ENCODE assay signal across 20 cellular contexts in genomic region chr17:7849185-7850117, GRCh38. TPM values are rescaled to one million over a fixed set of nuclear protein-coding genes. Genes with fewer than 3 reads are reported as not detected.
DNase-seq lines count a peak whose midpoint lies in the region; ATAC-seq, FAIRE-seq and TF ChIP-seq lines count a peak whose summit lies in the region.
"Had no signal": no experiment of that assay in that cellular context is flagged by ENCODE, and none has a peak within 500 bp of the region (broad histone marks: within the 10 kb centered on the region; RNA-seq: fewer than 3 reads in every experiment).

No MANE protein-coding gene starts in this region.

- H3K9me3 ChIP-seq in right cardiac atrium (ENCODE audit: control insufficient read depth, low read length): no peaks in the 10 kb centered on the region
- no peaks in the 10 kb centered on the region for H3K9me3 ChIP-seq in left ventricle myocardium inferior (replicated peaks)
- no peaks in the 10 kb centered on the region for H3K9me3 ChIP-seq in T-helper 17 cell (ENCODE audit: control insufficient read depth, low read length, poor library complexity, severe bottlenecking)
- no peaks in the 10 kb centered on the region for H3K9me3 ChIP-seq in HepG2 (ENCODE audit: low read length)
- no peaks in the 10 kb centered on the region for H3K9me3 ChIP-seq in uterus
- H3K9me3 ChIP-seq: breast epithelium, heart right ventricle, stomach, vagina had no signal

- H3K36me3 Mint-ChIP-seq in T-helper 17 cell (ENCODE audit: low read depth): no peaks in the 10 kb centered on the region

- WGBS in right cardiac atrium: 84% methylated on average over 38 of the region's 38 CpGs
- 94% methylated on average over 24 of the region's 38 CpGs for WGBS in HepG2 (ENCODE audit: low lambda C conversion rate)

- peak overlapping the region; percentile 61 for H3K4me3 Mint-ChIP-seq in T-helper 17 cell

- no peaks in the 10 kb centered on the region for H3K4me1 ChIP-seq in right cardiac atrium (ENCODE audit: control insufficient read depth, insufficient read depth, low read length)
- H3K4me1 ChIP-seq in left ventricle myocardium inferior: peaks cover 44% of the 10 kb centered on the region
- peaks cover 9% of the 10 kb centered on the region for H3K4me1 ChIP-seq in HepG2 (ENCODE audit: insufficient read depth, low read length)
- peaks cover 4 to 7% of the 10 kb centered on the region in 2 donors for H3K4me1 ChIP-seq in uterus

- BruUV-seq in HepG2 (replicated peaks; lab: Mats Ljungman, UMichigan): no TSS peak

- FAIRE-seq in HepG2 (lab: Jason Lieb, UNC): no peak

- peaks cover 13% of the 10 kb centered on the region for H3K79me2 ChIP-seq in HepG2 (ENCODE audit: insufficient read depth, low read length)

- peaks cover 18% of the 10 kb centered on the region for H3K4me1 Mint-ChIP-seq in T-helper 17 cell

- H3K27ac ChIP-seq in right cardiac atrium (ENCODE audit: low read length) (no peak overlapping the region), left ventricle myocardium inferior (replicated peaks) (no peak overlapping the region), HepG2 (ENCODE audit: extremely low read length, insufficient read depth, low read length) (no peak overlapping the region), uterus (no peak overlapping the region)
- H3K27ac ChIP-seq: breast epithelium, heart right ventricle, HL-60, vagina had no signal

- ATAC-seq in right cardiac atrium (no peak), T-helper 17 cell (no peak), HepG2 (no peak), GM18505 (IDR thresholded peaks at IDR 0.05; ENCODE audit: unreplicated experiment) (no peak), GM18502 (IDR thresholded peaks at IDR 0.05; ENCODE audit: poor library complexity, unreplicated experiment) (no peak)
- ATAC-seq: heart right ventricle had no signal

- H2AFZ ChIP-seq in HepG2 (ENCODE audit: low read length): no peak overlapping the region

- no peak for TF ChIP-seq RAD21 in HepG2 (CRISPR knock-in tag; IDR thresholded peaks at IDR 0.05)

- no peak for TF ChIP-seq CTCF in left ventricle myocardium inferior (IDR thresholded peaks at IDR 0.05; ENCODE audit: borderline replicate concordance)
- no peak for TF ChIP-seq CTCF in HepG2 (CRISPR knock-in tag; IDR thresholded peaks at IDR 0.05)
- TF ChIP-seq CTCF in uterus (IDR thresholded peaks at IDR 0.05): no peak

- H3K36me3 ChIP-seq in left ventricle myocardium inferior (peaks cover 76% of the 10 kb centered on the region), HepG2 (replicated peaks in 1 of 2; ENCODE audit: control insufficient read depth in 1 of 2, insufficient read depth in 2 of 2, low read length in 2 of 2) (peaks cover 42 to 55% of the 10 kb centered on the region in 2 experiments), uterus (no peaks in the 10 kb centered on the region)
- H3K36me3 ChIP-seq: breast epithelium had no signal

- TF ChIP-seq POLR2A in HepG2 (IDR thresholded peaks at IDR 0.05; ENCODE audit: insufficient read depth in 1 of 2, low read depth in 2 of 2, low read length in 2 of 2) (no peak), uterus (IDR thresholded peaks at IDR 0.05) (no peak), GM18505 (IDR thresholded peaks at IDR 0.05; ENCODE audit: borderline replicate concordance, extremely low read depth, insufficient read depth, insufficient read length) (no peak)

- no peak overlapping the region for H3K9ac ChIP-seq in HepG2 (ENCODE audit: insufficient read depth, low read depth, low read length)

- no peaks in the 10 kb centered on the region for H3K27me3 Mint-ChIP-seq in T-helper 17 cell

- in situ Hi-C loops in HepG2 (cut with HindIII; ENCODE audit: extremely low pct_ligation_motif_present, low pct_unique_long_range_greater_than_20kb): loop anchor here (10.0 kb wide), 1 partner anchor 275 kb away; the partner anchor contains the start of gene CD68

- H3K4me3 ChIP-seq in right cardiac atrium (ENCODE audit: low read length): no peak overlapping the region
- no peak overlapping the region for H3K4me3 ChIP-seq in left ventricle myocardium inferior
- H3K4me3 ChIP-seq in HepG2 (replicated peaks in 1 of 3; ENCODE audit: insufficient read depth in 1 of 3, low read depth in 2 of 3, low read length in 3 of 3): no peak overlapping the region
- H3K4me3 ChIP-seq in uterus: no peak overlapping the region
- H3K4me3 ChIP-seq: breast epithelium, heart right ventricle, vagina had no signal

- peaks cover 20% of the 10 kb centered on the region for H4K20me1 ChIP-seq in HepG2 (ENCODE audit: insufficient read depth, low read length)

- CTCF ChIA-PET in HepG2 (lab: Yijun Ruan, JAX; ENCODE audit: low intra/inter-chr PET ratio, low total read pairs): no interaction called here

- no peaks in the 10 kb centered on the region for H3K27me3 ChIP-seq in right cardiac atrium (ENCODE audit: control insufficient read depth, insufficient read depth)
- H3K27me3 ChIP-seq in left ventricle myocardium inferior (ENCODE audit: low read depth): no peaks in the 10 kb centered on the region
- no peaks in the 10 kb centered on the region for H3K27me3 ChIP-seq in HepG2 (ENCODE audit: control insufficient read depth in 1 of 2, insufficient read depth in 2 of 2, low read length in 2 of 2)
- no peaks in the 10 kb centered on the region for H3K27me3 ChIP-seq in uterus
- H3K27me3 ChIP-seq: breast epithelium, heart right ventricle, stomach, vagina had no signal

- no peak overlapping the region for H3K4me2 ChIP-seq in HepG2 (ENCODE audit: low read depth, low read length)

- H3K27ac Mint-ChIP-seq in T-helper 17 cell: peak overlapping the region; percentile 21

- POLR2A ChIA-PET in HepG2 (lab: Yijun Ruan, JAX): interaction anchor here (1.5 to 2.2 kb wide), 2 partner anchors 13 to 14 kb away, joined by 5 read pairs; no protein-coding TSS in a partner anchor

- DNase-seq in right cardiac atrium: peak in 2 of 3 donors; percentile 40 to 57
- DNase-seq in left ventricle myocardium inferior: no peak
- DNase-seq in T-helper 17 cell: no peak
- no peak for DNase-seq in HepG2 (ENCODE audit: low spot score)
- peak; percentile 20 to 21 for DNase-seq in uterus
- no peak for DNase-seq in mucosa of gallbladder (ENCODE audit: low spot score)
- DNase-seq: activated CD4-positive, alpha-beta T cell treated with anti-CD3 and anti-CD28 coated beads for 1 hour; activated gamma-delta T cell treated with Interleukin-2 at 50 U/mL for 16 hours; heart right ventricle; KG1; NCI-H2227 treated with DMSO at 0.1 percent for 48 hours; SIG-M5; stimulated activated CD4-positive, alpha-beta T cell treated with anti-CD3 and anti-CD28 coated beads, Interleukin-12 subunit alpha, Interleukin-12 subunit beta, amount 100 ng/mL, for 4 hours; stomach had no signal

- intact Hi-C loops in right cardiac atrium (cut with DNase I) (loop anchor here in 1 of 4 donors (10.0 kb wide), 2 partner anchors 105 to 295 kb away; no protein-coding TSS in a partner anchor), left ventricle myocardium inferior (cut with micrococcal nuclease) (no loop called here), HepG2 (cut with micrococcal nuclease; ENCODE audit: unreplicated experiment) (no loop called here), uterus (cut with DNase I; ENCODE audit: low total_unique reads) (no loop called here)

- no peak for TF ChIP-seq EP300 in HepG2 (IDR thresholded peaks at IDR 0.05; ENCODE audit: low read depth in 2 of 2, low read length in 2 of 2)
- TF ChIP-seq EP300 in HepG2 (CRISPR knock-in tag; IDR thresholded peaks at IDR 0.05; ENCODE audit: borderline replicate concordance): no peak

RNA-seq across cellular contexts. Expression of gene TMEM88, which starts 5.4 kb away (rescaled TPM):
- total RNA-seq in right cardiac atrium (10 to 100 TPM in 3 of 4 donors, 1 to 10 TPM in 1; 9.0 to 24.6 (median 16.3) TPM), left ventricle myocardium inferior (26.4 TPM), T-helper 17 cell (10 to 100 TPM; 31.0 to 31.3 TPM), HepG2 (2016; rRNA removed; fragmentation: Illumina TruSeq; extraction: Trizol) (0.31 TPM in 1 of 2 replicates, not detected in the other), uterus (10 to 100 TPM in 3 of 4 donors, 1 to 10 TPM in 1; 7.3 to 68.1 (median 28.1) TPM), mucosa of gallbladder (5.8 TPM)
- polyA plus RNA-seq in right cardiac atrium (74.5 TPM), HepG2 (2011; rRNA removed) (0.66 and 0.84 TPM in 2 replicates)
- total RNA-seq in HepG2 (2016; cell fraction: cytosol; rRNA removed; fragmentation: Illumina TruSeq; extraction: Trizol; ENCODE audit: low read depth): not detected in 2 replicates
- 0.19 TPM in 1 of 2 replicates, not detected in the other for total RNA-seq in HepG2 (2016; cell fraction: insoluble cytoplasmic fraction; rRNA removed; fragmentation: Illumina TruSeq; extraction: Trizol)
- total RNA-seq in HepG2 (2016; cell fraction: membrane; rRNA removed; fragmentation: Illumina TruSeq; extraction: Trizol): not detected in 2 replicates
- total RNA-seq in HepG2 (2016; cell fraction: nucleus; rRNA removed; fragmentation: Illumina TruSeq; extraction: Trizol): 1.1 TPM in 1 of 2 replicates, not detected in the other
- polyA plus RNA-seq in HepG2 (2011; cell fraction: cytosol; rRNA removed): 0.08 and 0.43 TPM in 2 replicates
- polyA plus RNA-seq in HepG2 (2011; cell fraction: nucleus; rRNA removed): 7.3 and 9.6 TPM in 2 replicates
- polyA plus RNA-seq in HepG2 (2012): 0.51 and 1.9 TPM in 2 replicates
- polyA plus RNA-seq in HepG2 (2016; cell fraction: cytosol; fragmentation: Illumina TruSeq; extraction: Trizol; ENCODE audit: low read depth): 0.26 and 0.33 TPM in 2 replicates
- polyA plus RNA-seq in HepG2 (2016; cell fraction: insoluble cytoplasmic fraction; fragmentation: Illumina TruSeq; extraction: Trizol; ENCODE audit: low read depth): 0.28 and 0.30 TPM in 2 replicates
- polyA plus RNA-seq in HepG2 (2016; cell fraction: membrane; fragmentation: Illumina TruSeq; extraction: Trizol; ENCODE audit: low read depth): 0.23 and 0.27 TPM in 2 replicates
- polyA plus RNA-seq in HepG2 (2016; cell fraction: nucleus; fragmentation: Illumina TruSeq; extraction: Trizol; ENCODE audit: insufficient read depth, low read depth): 4.6 and 6.5 TPM in 2 replicates
- 0.36 TPM in 1 of 2 replicates, not detected in the other for polyA minus RNA-seq in HepG2 (2011; rRNA and poly(A)+ RNA removed; ENCODE audit: low replicate concordance)
- polyA minus RNA-seq in HepG2 (2011; cell fraction: cytosol; rRNA and poly(A)+ RNA removed): not detected in 2 replicates
- polyA minus RNA-seq in HepG2 (2011; cell fraction: nucleus; rRNA and poly(A)+ RNA removed): 1.3 and 2.7 TPM in 2 replicates
- polyA plus RNA-seq: fibroblast of lung had no signal

RNA-seq across cellular contexts. Expression of gene NAA38, which starts 7.9 kb away (rescaled TPM):
- total RNA-seq in right cardiac atrium (100 to 1,000 TPM in 1 of 4 donors, 10 to 100 TPM in 3; 59.9 to 103 (median 95.6) TPM), left ventricle myocardium inferior (89.8 TPM), T-helper 17 cell (10 to 100 TPM; 26.8 to 30.3 TPM), HepG2 (2016; rRNA removed; fragmentation: Illumina TruSeq; extraction: Trizol) (91.6 and 105 TPM in 2 replicates), uterus (10 to 100 TPM in 3 of 4 donors, 1 to 10 TPM in 1; 3.6 to 94.7 (median 48.1) TPM), mucosa of gallbladder (79.0 TPM)
- polyA plus RNA-seq in right cardiac atrium (160 TPM), HepG2 (2011; rRNA removed) (43.9 and 46.9 TPM in 2 replicates)
- 62.3 and 74.3 TPM in 2 replicates for total RNA-seq in HepG2 (2016; cell fraction: cytosol; rRNA removed; fragmentation: Illumina TruSeq; extraction: Trizol; ENCODE audit: low read depth)
- 94.6 and 120 TPM in 2 replicates for total RNA-seq in HepG2 (2016; cell fraction: insoluble cytoplasmic fraction; rRNA removed; fragmentation: Illumina TruSeq; extraction: Trizol)
- total RNA-seq in HepG2 (2016; cell fraction: membrane; rRNA removed; fragmentation: Illumina TruSeq; extraction: Trizol): 54.2 and 67.7 TPM in 2 replicates
- total RNA-seq in HepG2 (2016; cell fraction: nucleus; rRNA removed; fragmentation: Illumina TruSeq; extraction: Trizol): 37.3 and 42.0 TPM in 2 replicates
- polyA plus RNA-seq in HepG2 (2011; cell fraction: cytosol; rRNA removed): 35.2 and 66.3 TPM in 2 replicates
- 36.8 and 49.2 TPM in 2 replicates for polyA plus RNA-seq in HepG2 (2011; cell fraction: nucleus; rRNA removed)
- 19.2 and 22.5 TPM in 2 replicates for polyA plus RNA-seq in HepG2 (2012)
- polyA plus RNA-seq in HepG2 (2016; cell fraction: cytosol; fragmentation: Illumina TruSeq; extraction: Trizol; ENCODE audit: low read depth): 53.8 and 75.0 TPM in 2 replicates
- polyA plus RNA-seq in HepG2 (2016; cell fraction: insoluble cytoplasmic fraction; fragmentation: Illumina TruSeq; extraction: Trizol; ENCODE audit: low read depth): 69.5 and 79.8 TPM in 2 replicates
- 39.8 and 49.0 TPM in 2 replicates for polyA plus RNA-seq in HepG2 (2016; cell fraction: membrane; fragmentation: Illumina TruSeq; extraction: Trizol; ENCODE audit: low read depth)
- 46.6 and 50.5 TPM in 2 replicates for polyA plus RNA-seq in HepG2 (2016; cell fraction: nucleus; fragmentation: Illumina TruSeq; extraction: Trizol; ENCODE audit: insufficient read depth, low read depth)
- polyA minus RNA-seq in HepG2 (2011; rRNA and poly(A)+ RNA removed; ENCODE audit: low replicate concordance): 21.5 and 58.0 TPM in 2 replicates
- 35.5 and 51.8 TPM in 2 replicates for polyA minus RNA-seq in HepG2 (2011; cell fraction: cytosol; rRNA and poly(A)+ RNA removed)
- polyA minus RNA-seq in HepG2 (2011; cell fraction: nucleus; rRNA and poly(A)+ RNA removed): 13.3 and 23.4 TPM in 2 replicates

RNA-seq across cellular contexts. Expression of gene CYB5D1, which starts 8.4 kb away (rescaled TPM):
- total RNA-seq in right cardiac atrium (10 to 100 TPM; 12.6 to 16.2 (median 15.4) TPM), left ventricle myocardium inferior (17.8 TPM), T-helper 17 cell (10 to 100 TPM in 1 of 2 donors, 1 to 10 TPM in 1; 9.3 to 14.9 TPM), HepG2 (2016; rRNA removed; fragmentation: Illumina TruSeq; extraction: Trizol) (17.0 and 21.4 TPM in 2 replicates), uterus (10 to 100 TPM in 3 of 4 donors, 1 to 10 TPM in 1; 3.1 to 17.6 (median 16.2) TPM), mucosa of gallbladder (21.9 TPM)
- polyA plus RNA-seq in right cardiac atrium (12.1 TPM), HepG2 (2011; rRNA removed) (7.9 and 8.9 TPM in 2 replicates)
- total RNA-seq in HepG2 (2016; cell fraction: cytosol; rRNA removed; fragmentation: Illumina TruSeq; extraction: Trizol; ENCODE audit: low read depth): 1.1 TPM in 2 replicates
- total RNA-seq in HepG2 (2016; cell fraction: insoluble cytoplasmic fraction; rRNA removed; fragmentation: Illumina TruSeq; extraction: Trizol): 16.9 and 20.4 TPM in 2 replicates
- 9.5 and 12.3 TPM in 2 replicates for total RNA-seq in HepG2 (2016; cell fraction: membrane; rRNA removed; fragmentation: Illumina TruSeq; extraction: Trizol)
- 9.1 and 10.0 TPM in 2 replicates for total RNA-seq in HepG2 (2016; cell fraction: nucleus; rRNA removed; fragmentation: Illumina TruSeq; extraction: Trizol)
- polyA plus RNA-seq in HepG2 (2011; cell fraction: cytosol; rRNA removed): 7.7 and 8.1 TPM in 2 replicates
- 7.1 and 7.3 TPM in 2 replicates for polyA plus RNA-seq in HepG2 (2011; cell fraction: nucleus; rRNA removed)
- 5.1 and 7.4 TPM in 2 replicates for polyA plus RNA-seq in HepG2 (2012)
- 1.4 and 1.9 TPM in 2 replicates for polyA plus RNA-seq in HepG2 (2016; cell fraction: cytosol; fragmentation: Illumina TruSeq; extraction: Trizol; ENCODE audit: low read depth)
- polyA plus RNA-seq in HepG2 (2016; cell fraction: insoluble cytoplasmic fraction; fragmentation: Illumina TruSeq; extraction: Trizol; ENCODE audit: low read depth): 20.6 and 21.0 TPM in 2 replicates
- 6.2 and 7.1 TPM in 2 replicates for polyA plus RNA-seq in HepG2 (2016; cell fraction: membrane; fragmentation: Illumina TruSeq; extraction: Trizol; ENCODE audit: low read depth)
- 14.1 and 14.8 TPM in 2 replicates for polyA plus RNA-seq in HepG2 (2016; cell fraction: nucleus; fragmentation: Illumina TruSeq; extraction: Trizol; ENCODE audit: insufficient read depth, low read depth)
- 9.3 and 30.2 TPM in 2 replicates for polyA minus RNA-seq in HepG2 (2011; rRNA and poly(A)+ RNA removed; ENCODE audit: low replicate concordance)
- polyA minus RNA-seq in HepG2 (2011; cell fraction: cytosol; rRNA and poly(A)+ RNA removed): 4.3 and 5.6 TPM in 2 replicates
- 4.2 and 6.0 TPM in 2 replicates for polyA minus RNA-seq in HepG2 (2011; cell fraction: nucleus; rRNA and poly(A)+ RNA removed)

RNA-seq across cellular contexts. Expression of gene KDM6B, which starts 15.4 kb away (rescaled TPM):
- total RNA-seq in right cardiac atrium (10 to 100 TPM; 25.7 to 28.1 (median 27.5) TPM), left ventricle myocardium inferior (23.3 TPM), T-helper 17 cell (100 to 1,000 TPM; 207 to 231 TPM), HepG2 (2016; rRNA removed; fragmentation: Illumina TruSeq; extraction: Trizol) (2.1 and 2.2 TPM in 2 replicates), uterus (10 to 100 TPM in 1 of 4 donors, 1 to 10 TPM in 3; 2.6 to 47.9 (median 4.4) TPM), mucosa of gallbladder (52.5 TPM)
- polyA plus RNA-seq in right cardiac atrium (18.6 TPM), HepG2 (2011; rRNA removed) (1.3 and 1.9 TPM in 2 replicates)
- total RNA-seq in HepG2 (2016; cell fraction: cytosol; rRNA removed; fragmentation: Illumina TruSeq; extraction: Trizol; ENCODE audit: low read depth): 0.30 and 1.9 TPM in 2 replicates
- total RNA-seq in HepG2 (2016; cell fraction: insoluble cytoplasmic fraction; rRNA removed; fragmentation: Illumina TruSeq; extraction: Trizol): 1.3 and 1.6 TPM in 2 replicates
- total RNA-seq in HepG2 (2016; cell fraction: membrane; rRNA removed; fragmentation: Illumina TruSeq; extraction: Trizol): 1.7 and 3.1 TPM in 2 replicates
- 5.8 and 6.2 TPM in 2 replicates for total RNA-seq in HepG2 (2016; cell fraction: nucleus; rRNA removed; fragmentation: Illumina TruSeq; extraction: Trizol)
- 0.42 and 0.82 TPM in 2 replicates for polyA plus RNA-seq in HepG2 (2011; cell fraction: cytosol; rRNA removed)
- 18.1 and 23.2 TPM in 2 replicates for polyA plus RNA-seq in HepG2 (2011; cell fraction: nucleus; rRNA removed)
- polyA plus RNA-seq in HepG2 (2012): 8.4 and 13.6 TPM in 2 replicates
- polyA plus RNA-seq in HepG2 (2016; cell fraction: cytosol; fragmentation: Illumina TruSeq; extraction: Trizol; ENCODE audit: low read depth): 0.37 and 0.83 TPM in 2 replicates
- 2.4 and 4.0 TPM in 2 replicates for polyA plus RNA-seq in HepG2 (2016; cell fraction: insoluble cytoplasmic fraction; fragmentation: Illumina TruSeq; extraction: Trizol; ENCODE audit: low read depth)
- 0.80 and 1.7 TPM in 2 replicates for polyA plus RNA-seq in HepG2 (2016; cell fraction: membrane; fragmentation: Illumina TruSeq; extraction: Trizol; ENCODE audit: low read depth)
- polyA plus RNA-seq in HepG2 (2016; cell fraction: nucleus; fragmentation: Illumina TruSeq; extraction: Trizol; ENCODE audit: insufficient read depth, low read depth): 21.8 and 22.9 TPM in 2 replicates
- polyA minus RNA-seq in HepG2 (2011; rRNA and poly(A)+ RNA removed; ENCODE audit: low replicate concordance): 3.6 and 8.2 TPM in 2 replicates
- polyA minus RNA-seq in HepG2 (2011; cell fraction: cytosol; rRNA and poly(A)+ RNA removed): 2.2 and 3.8 TPM in 2 replicates
- polyA minus RNA-seq in HepG2 (2011; cell fraction: nucleus; rRNA and poly(A)+ RNA removed): 18.7 and 21.1 TPM in 2 replicates

RNA-seq across cellular contexts. Expression of gene CHD3, which starts 39.1 kb away (rescaled TPM):
- 10 to 100 TPM; 31.2 to 38.8 (median 35.0) TPM for total RNA-seq in right cardiac atrium
- polyA plus RNA-seq in right cardiac atrium: 45.3 TPM
- total RNA-seq in left ventricle myocardium inferior: 15.6 TPM
- 100 to 1,000 TPM; 219 TPM for total RNA-seq in T-helper 17 cell
- 3.3 and 3.7 TPM in 2 replicates for total RNA-seq in HepG2 (2016; rRNA removed; fragmentation: Illumina TruSeq; extraction: Trizol)
- total RNA-seq in HepG2 (2016; cell fraction: cytosol; rRNA removed; fragmentation: Illumina TruSeq; extraction: Trizol; ENCODE audit: low read depth): 0.20 and 0.53 TPM in 2 replicates
- total RNA-seq in HepG2 (2016; cell fraction: insoluble cytoplasmic fraction; rRNA removed; fragmentation: Illumina TruSeq; extraction: Trizol): 1.6 and 3.6 TPM in 2 replicates
- 1.1 and 3.2 TPM in 2 replicates for total RNA-seq in HepG2 (2016; cell fraction: membrane; rRNA removed; fragmentation: Illumina TruSeq; extraction: Trizol)
- total RNA-seq in HepG2 (2016; cell fraction: nucleus; rRNA removed; fragmentation: Illumina TruSeq; extraction: Trizol): 4.7 and 9.3 TPM in 2 replicates
- 2.7 and 3.3 TPM in 2 replicates for polyA plus RNA-seq in HepG2 (2011; rRNA removed)
- polyA plus RNA-seq in HepG2 (2011; cell fraction: cytosol; rRNA removed): 1.8 and 1.9 TPM in 2 replicates
- polyA plus RNA-seq in HepG2 (2011; cell fraction: nucleus; rRNA removed): 21.5 and 21.6 TPM in 2 replicates
- 6.4 and 10.0 TPM in 2 replicates for polyA plus RNA-seq in HepG2 (2012)
- 0.57 and 0.75 TPM in 2 replicates for polyA plus RNA-seq in HepG2 (2016; cell fraction: cytosol; fragmentation: Illumina TruSeq; extraction: Trizol; ENCODE audit: low read depth)
- 1.8 and 5.2 TPM in 2 replicates for polyA plus RNA-seq in HepG2 (2016; cell fraction: insoluble cytoplasmic fraction; fragmentation: Illumina TruSeq; extraction: Trizol; ENCODE audit: low read depth)
- polyA plus RNA-seq in HepG2 (2016; cell fraction: membrane; fragmentation: Illumina TruSeq; extraction: Trizol; ENCODE audit: low read depth): 1.1 and 1.3 TPM in 2 replicates
- 15.5 and 16.4 TPM in 2 replicates for polyA plus RNA-seq in HepG2 (2016; cell fraction: nucleus; fragmentation: Illumina TruSeq; extraction: Trizol; ENCODE audit: insufficient read depth, low read depth)
- 8.0 and 73.1 TPM in 2 replicates for polyA minus RNA-seq in HepG2 (2011; rRNA and poly(A)+ RNA removed; ENCODE audit: low replicate concordance)
- polyA minus RNA-seq in HepG2 (2011; cell fraction: cytosol; rRNA and poly(A)+ RNA removed): 3.3 and 3.9 TPM in 2 replicates
- 9.1 and 12.4 TPM in 2 replicates for polyA minus RNA-seq in HepG2 (2011; cell fraction: nucleus; rRNA and poly(A)+ RNA removed)
- 100 to 1,000 TPM in 3 of 4 donors, 10 to 100 TPM in 1; 81.0 to 165 (median 133) TPM for total RNA-seq in uterus
- 127 TPM for total RNA-seq in mucosa of gallbladder

Comparison
In these comparisons a context has a peak if more than half of its experiments do, and no peak if none do; other contexts are left out.
1. DNase-seq: peak in right cardiac atrium (2 of 3) and uterus (2 of 2); none in left ventricle myocardium inferior (single experiment), T-helper 17 cell (0 of 3), HepG2 (single experiment) and mucosa of gallbladder (single experiment).